Comparison of ENCODE assay signal across 20 cellular contexts in the genomic region with DNA sequence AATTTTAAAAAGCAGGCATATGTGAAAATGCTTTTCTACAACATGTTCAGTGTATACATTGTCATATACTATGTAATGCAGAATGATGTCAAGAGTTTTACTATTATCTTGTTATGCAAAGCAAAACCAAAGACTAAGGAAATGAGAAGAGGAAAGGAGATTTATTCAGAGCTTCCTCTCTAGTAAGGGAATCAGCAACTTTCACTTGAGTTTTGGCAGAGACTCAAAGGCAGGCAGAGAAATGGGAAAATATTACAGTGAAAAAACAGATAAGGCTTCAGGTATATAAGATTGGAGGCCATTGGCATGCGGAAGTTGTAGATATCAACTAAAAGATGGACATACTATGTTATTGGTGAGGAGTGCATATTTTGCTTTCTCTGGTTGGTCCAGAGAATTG.
"Had no signal": no experiment of that assay in that cellular context is flagged by ENCODE, and none has a peak within 500 bp of the region (broad histone marks: within the 10 kb centered on the region; RNA-seq: fewer than 3 reads in every experiment).

No MANE protein-coding gene starts in this region.

- H3K4me3 ChIP-seq: lower lobe of right lung, ovary, psoas muscle, sigmoid colon, spleen, testis, tibial artery had no signal

- H3K4me1 Mint-ChIP-seq: naive thymus-derived CD8-positive, alpha-beta T cell; stimulated activated memory B cell treated with anti-CD40 and anti-IgM and Interleukin-4, amounts not matched to agents 10 μg/mL and 1 μg/mL and 100 μg/mL, for 72 hours had no signal

- H3K4me3 Mint-ChIP-seq: effector memory CD8-positive, alpha-beta T cell; naive thymus-derived CD8-positive, alpha-beta T cell; stimulated activated memory B cell treated with anti-CD40 and anti-IgM and Interleukin-4, amounts not matched to agents 10 μg/mL and 1 μg/mL and 100 μg/mL, for 72 hours; type B pancreatic cell had no signal

- H3K9me3 Mint-ChIP-seq: type B pancreatic cell had no signal

- H3K9me3 ChIP-seq: ovary, psoas muscle, testis had no signal

- H3K4me1 ChIP-seq: lower lobe of right lung, psoas muscle, sigmoid colon, spleen, testis, tibial artery had no signal

- DNase-seq: cortex of kidney; effector memory CD8-positive, alpha-beta T cell; hypothalamus; left ventricle myocardium superior; lower lobe of right lung; naive thymus-derived CD8-positive, alpha-beta T cell; occipital lobe; ovary; posterior cingulate gyrus; psoas muscle; right cardiac atrium; sigmoid colon; spleen; stimulated activated CD4-positive, alpha-beta T cell treated with anti-CD3 and anti-CD28 coated beads, Interleukin-4, amount 100 ng/mL, for 4 hours; stimulated activated naive CD8-positive, alpha-beta T cell treated with anti-CD3 and anti-CD28 coated beads, Interleukin-15, Interleukin-2, amounts not matched to agents 100 U/mL and 50 U/mL, for 24 hours; substantia nigra; testis; tibial artery had no signal

- ATAC-seq: effector memory CD8-positive, alpha-beta T cell; left ventricle myocardium superior; naive thymus-derived CD8-positive, alpha-beta T cell; psoas muscle; right cardiac atrium; stimulated activated memory B cell treated with anti-CD40 and anti-IgM and Interleukin-4, amounts not matched to agents 10 μg/mL and 1 μg/mL and 100 μg/mL, for 72 hours; stimulated activated naive CD8-positive, alpha-beta T cell treated with anti-CD3 and anti-CD28 coated beads, Interleukin-15, Interleukin-2, amounts not matched to agents 100 U/mL and 50 U/mL, for 24 hours had no signal

- H3K27me3 Mint-ChIP-seq: effector memory CD8-positive, alpha-beta T cell; naive thymus-derived CD8-positive, alpha-beta T cell; stimulated activated memory B cell treated with anti-CD40 and anti-IgM and Interleukin-4, amounts not matched to agents 10 μg/mL and 1 μg/mL and 100 μg/mL, for 72 hours had no signal

- H3K27ac Mint-ChIP-seq: effector memory CD8-positive, alpha-beta T cell; naive thymus-derived CD8-positive, alpha-beta T cell; stimulated activated memory B cell treated with anti-CD40 and anti-IgM and Interleukin-4, amounts not matched to agents 10 μg/mL and 1 μg/mL and 100 μg/mL, for 72 hours; type B pancreatic cell had no signal

- H3K27me3 ChIP-seq: ovary, sigmoid colon, spleen, testis, tibial artery had no signal

- H3K36me3 Mint-ChIP-seq: stimulated activated memory B cell treated with anti-CD40 and anti-IgM and Interleukin-4, amounts not matched to agents 10 μg/mL and 1 μg/mL and 100 μg/mL, for 72 hours; type B pancreatic cell had no signal

- H3K36me3 ChIP-seq: lower lobe of right lung, ovary, sigmoid colon, spleen, tibial artery had no signal
